In the genomic region with DNA sequence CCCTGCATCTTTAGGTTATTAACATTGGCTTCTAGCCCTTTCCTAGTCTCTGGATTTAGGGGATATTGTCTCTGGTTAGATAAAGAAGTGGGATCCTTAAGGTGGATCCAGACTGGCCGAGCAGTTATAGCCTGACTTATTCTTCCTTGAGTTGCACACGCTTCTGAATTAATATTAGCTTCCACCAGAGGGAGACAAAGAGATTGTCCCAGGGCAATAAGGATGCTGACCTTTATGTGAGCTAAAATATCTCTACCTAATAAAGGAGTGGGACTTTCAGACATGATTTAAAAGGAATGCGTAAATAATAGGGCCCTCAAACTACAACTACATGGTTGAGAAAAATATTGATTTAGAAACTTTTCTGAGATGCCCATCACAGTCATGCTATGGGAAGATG, we compare ENCODE assay signal across 8 cellular contexts.
DNase-seq lines count a peak whose midpoint lies in the region; ATAC-seq and TF ChIP-seq lines count a peak whose summit lies in the region.

No MANE protein-coding gene starts in this region.

- POLR2A ChIA-PET in Panc1 (lab: Charles Lee) = no interaction called here

- H3K27me3 Mint-ChIP-seq in T-helper 17 cell = no peaks in the 10 kb centered on the region

- no peak overlapping the region for H2AFZ ChIP-seq in hepatocyte

- H3K36me3 ChIP-seq in Panc1 (ENCODE audit: control insufficient read depth, insufficient read depth, low read length) = no peaks in the 10 kb centered on the region
- no peaks in the 10 kb centered on the region for H3K36me3 ChIP-seq in hepatocyte (replicated peaks; ENCODE audit: insufficient read depth, low read depth)

- no peaks in the 10 kb centered on the region for H3K9me3 ChIP-seq in Panc1 (ENCODE audit: control insufficient read depth, insufficient read depth, low read depth, low read length)
- no peaks in the 10 kb centered on the region for H3K9me3 ChIP-seq in hepatocyte (ENCODE audit: low read depth)
- H3K9me3 ChIP-seq in T-helper 17 cell (ENCODE audit: control insufficient read depth, low read length, poor library complexity, severe bottlenecking) = no peaks in the 10 kb centered on the region

- H3K4me1 Mint-ChIP-seq in T-helper 17 cell = no peaks in the 10 kb centered on the region

- H3K27me3 ChIP-seq in Panc1 (ENCODE audit: control insufficient read depth, insufficient read depth, low read length) = no peaks in the 10 kb centered on the region
- no peaks in the 10 kb centered on the region for H3K27me3 ChIP-seq in hepatocyte

- no peak overlapping the region for H3K27ac ChIP-seq in Panc1 (ENCODE audit: low read length)
- H3K27ac ChIP-seq in hepatocyte = no peak overlapping the region

- H3K27ac Mint-ChIP-seq in T-helper 17 cell = no peak overlapping the region

- no peaks in the 10 kb centered on the region for H3K79me2 ChIP-seq in hepatocyte

- H3K4me3 ChIP-seq in Panc1 (ENCODE audit: low read depth in 2 of 2, low read length in 2 of 2) (no peak overlapping the region), hepatocyte (no peak overlapping the region)

- H3K36me3 Mint-ChIP-seq in T-helper 17 cell (ENCODE audit: low read depth) = no peaks in the 10 kb centered on the region

- 46% methylated on average over 3 of the region's 3 CpGs for WGBS in hepatocyte (ENCODE audit: low lambda C conversion rate, missing lambda C conversion rate)

- in situ Hi-C loops in ACHN (cut with HindIII; ENCODE audit: low pct_ligation_motif_present, low pct_unique_long_range_greater_than_20kb, low sequenced_read_pairs) (no loop called here), Panc1 (cut with HindIII; ENCODE audit: low pct_unique_long_range_greater_than_20kb, low sequenced_read_pairs) (no loop called here)

- H3K9me2 ChIP-seq in hepatocyte (replicated peaks; ENCODE audit: insufficient read depth) = no peaks in the 10 kb centered on the region

- ATAC-seq in GM18858 (IDR thresholded peaks at IDR 0.05; ENCODE audit: unreplicated experiment) (peak; percentile 82), HG03196 (IDR thresholded peaks at IDR 0.05; ENCODE audit: unreplicated experiment) (peak; percentile 59), Panc1 (no peak), T-helper 17 cell (no peak)

- CTCF ChIA-PET in Panc1 (lab: Charles Lee) = no interaction called here

- H3K4me1 ChIP-seq in Panc1 (ENCODE audit: control insufficient read depth, insufficient read depth, low read length) (no peaks in the 10 kb centered on the region), hepatocyte (ENCODE audit: insufficient read depth) (no peaks in the 10 kb centered on the region)

- DNase-seq in ACHN (peak; percentile 66), Panc1 (ENCODE audit: low read depth, low spot score) (peak; percentile 7), hepatocyte (ENCODE audit: low spot score) (peak; percentile 66), mucosa of gallbladder (ENCODE audit: low spot score) (no peak), cortex of kidney (lab: John Stamatoyannopoulos, UW) (no peak), T-helper 17 cell (no peak)

- BruUV-seq in Panc1 (replicated peaks; lab: Mats Ljungman, UMichigan) = no TSS peak

- no peaks in the 10 kb centered on the region for H4K20me1 ChIP-seq in hepatocyte (ENCODE audit: insufficient read depth, poor library complexity, severe bottlenecking)

- intact Hi-C loops in Panc1 (cut with micrococcal nuclease; ENCODE audit: unreplicated experiment) = loop anchor here (5.0 kb wide), 1 partner anchor 217 kb away; no protein-coding TSS in a partner anchor

- peak; percentile 33 for TF ChIP-seq CTCF in Panc1 (IDR thresholded peaks at IDR 0.05)
- peak; percentile 44 for TF ChIP-seq CTCF in hepatocyte (IDR thresholded peaks at IDR 0.05; ENCODE audit: poor library complexity)

- H3K4me3 Mint-ChIP-seq in T-helper 17 cell = no peak overlapping the region

- no peak overlapping the region for H3K4me2 ChIP-seq in hepatocyte

Comparison
In these comparisons a context has a peak if more than half of its experiments do, and no peak if none do; other contexts are left out.
1. DNase-seq: peak in ACHN (single experiment), Panc1 (single experiment) and hepatocyte (single experiment); none in mucosa of gallbladder (single experiment), cortex of kidney (single experiment) and T-helper 17 cell (0 of 3).
2. ATAC-seq: peak in GM18858 (single experiment) and HG03196 (single experiment); none in Panc1 (single experiment) and T-helper 17 cell (single experiment).